In genomic region chr12:56637621-56638020, GRCh38 we compare ENCODE assay signal across 8 cellular contexts. TPM values are rescaled to one million over a fixed set of nuclear protein-coding genes. Genes with fewer than 3 reads are reported as not detected.
DNase-seq lines count a peak whose midpoint lies in the region; ATAC-seq and TF ChIP-seq lines count a peak whose summit lies in the region.

No MANE protein-coding gene starts in this region.

- ATAC-seq in gastrocnemius medialis (no peak), esophagus mucosa (no peak)

- H3K27me3 ChIP-seq in GM23248 (replicated peaks; ENCODE audit: insufficient read depth) (no peaks in the 10 kb centered on the region), SU-DHL-6 (ENCODE audit: low read length) (no peaks in the 10 kb centered on the region), esophagus muscularis mucosa (no peaks in the 10 kb centered on the region), gastrocnemius medialis (no peaks in the 10 kb centered on the region)

- no peak overlapping the region for H3K4me3 ChIP-seq in GM23248
- no peak overlapping the region for H3K4me3 ChIP-seq in SU-DHL-6 (ENCODE audit: insufficient read depth, low read length, poor library complexity, severe bottlenecking)
- H3K4me3 ChIP-seq in esophagus muscularis mucosa, result no peak overlapping the region
- H3K4me3 ChIP-seq in gastrocnemius medialis, result no peak overlapping the region

- H3K9me2 ChIP-seq in GM23248 (ENCODE audit: insufficient read depth) (no peaks in the 10 kb centered on the region), SU-DHL-6 (replicated peaks; ENCODE audit: insufficient read depth, low read length) (no peaks in the 10 kb centered on the region)

- H2AFZ ChIP-seq in GM23248 (no peak overlapping the region), SU-DHL-6 (ENCODE audit: low read depth, low read length, severe bottlenecking) (no peak overlapping the region)

- DNase-seq in GM23248, result no peak
- DNase-seq in esophagus muscularis mucosa (ENCODE audit: extremely low spot score), result no peak
- DNase-seq in gastrocnemius medialis, result no peak
- DNase-seq in DMS114 treated with DMSO at 0.1 percent for 48 hours (lab: John Stamatoyannopoulos, UW; ENCODE audit: unreplicated experiment), result no peak
- no peak for DNase-seq in stimulated activated naive CD4-positive, alpha-beta T cell (lab: John Stamatoyannopoulos, UW)
- no peak for DNase-seq in NCI-H1105 treated with DMSO at 0.1 percent for 48 hours (lab: John Stamatoyannopoulos, UW)

- H3K36me3 ChIP-seq in GM23248 (ENCODE audit: low read depth) (peaks cover 49% of the 10 kb centered on the region), SU-DHL-6 (ENCODE audit: low read length) (peaks cover 25% of the 10 kb centered on the region), esophagus muscularis mucosa (peaks cover 43 to 55% (median 50%) of the 10 kb centered on the region in 4 donors), gastrocnemius medialis (peaks cover 7 to 54% of the 10 kb centered on the region in 2 donors)

- intact Hi-C loops in esophagus muscularis mucosa (cut with DNase I) (loop anchor here (2.0 to 10.0 kb wide), 3 partner anchors 117 to 513 kb away; partner anchors contain the start of genes ESYT1 and RBMS2), gastrocnemius medialis (cut with DNase I; ENCODE audit: low total_unique reads) (loop anchor here (1.0 to 10.0 kb wide), 8 partner anchors 51 to 913 kb away; partner anchors contain the start of genes APOF, CD63, COQ10A and DDIT3)

- TF ChIP-seq EP300 in esophagus muscularis mucosa (IDR thresholded peaks at IDR 0.05), result no peak

- H3K9me3 ChIP-seq in GM23248 (ENCODE audit: low read depth), result no peaks in the 10 kb centered on the region
- no peaks in the 10 kb centered on the region for H3K9me3 ChIP-seq in SU-DHL-6 (ENCODE audit: insufficient read depth, low read length)
- H3K9me3 ChIP-seq in esophagus muscularis mucosa, result no peaks in the 10 kb centered on the region
- H3K9me3 ChIP-seq in gastrocnemius medialis, result no peaks in the 10 kb centered on the region

- in situ Hi-C loops in GM23248 (cut with MboI) (no loop called here), gastrocnemius medialis (cut with MboI; ENCODE audit: low sequenced_read_pairs in 4 of 4) (loop anchor here in 3 of 4 donors (5.0 to 25.0 kb wide), 4 partner anchors 50 to 875 kb away; partner anchors contain the start of genes NACA (in 2 of the 3), PTGES3 (in 2 of the 3), DDIT3 (in 1 of the 3) and MBD6 (in 1 of the 3))

- H3F3A ChIP-seq in GM23248 (ENCODE audit: insufficient read depth) (peaks cover 45% of the 10 kb centered on the region), SU-DHL-6 (ENCODE audit: insufficient read depth) (peaks cover 34% of the 10 kb centered on the region)

- 55 to 57% methylated on average over 2 of the region's 2 CpGs for WGBS in GM23248 (ENCODE audit: low coverage in 1 of 2, low lambda C conversion rate in 2 of 2, missing lambda C conversion rate in 2 of 2), 2 experiments
- WGBS in esophagus muscularis mucosa, result 47% methylated on average over 2 of the region's 2 CpGs

- H3K4me1 ChIP-seq in GM23248 (ENCODE audit: insufficient read depth), result peaks cover 21% of the 10 kb centered on the region
- peaks cover 40 to 82% (median 70%) of the 10 kb centered on the region in 4 donors for H3K4me1 ChIP-seq in esophagus muscularis mucosa
- peaks cover 33 to 63% of the 10 kb centered on the region in 2 donors for H3K4me1 ChIP-seq in gastrocnemius medialis

- H3K79me2 ChIP-seq in GM23248 (ENCODE audit: insufficient read depth) (peaks cover 71% of the 10 kb centered on the region), SU-DHL-6 (ENCODE audit: insufficient read depth, low read length) (peaks cover 21% of the 10 kb centered on the region; the same call in 1 of the 2 replicates)

- H3K9ac ChIP-seq in GM23248, result peak overlapping the region; percentile 42
- H3K9ac ChIP-seq in SU-DHL-6 (ENCODE audit: low read length), result no peak overlapping the region

- peak overlapping the region; percentile 17 for H3K4me2 ChIP-seq in GM23248 (ENCODE audit: unreplicated experiment)
- peak overlapping the region; percentile 76 for H3K4me2 ChIP-seq in SU-DHL-6 (ENCODE audit: low read depth, low read length, poor library complexity, severe bottlenecking)

- peak overlapping the region; percentile 87 for H3K27ac ChIP-seq in GM23248
- peak overlapping the region; percentile 46 for H3K27ac ChIP-seq in SU-DHL-6 (ENCODE audit: low read depth, low read length)
- H3K27ac ChIP-seq in esophagus muscularis mucosa (replicated peaks in 1 of 4), result peak overlapping the region; percentile 88 to 95 (median 94)
- H3K27ac ChIP-seq in gastrocnemius medialis, result peak overlapping the region; percentile 95 to 99 (median 97)

- TF ChIP-seq CTCF in SU-DHL-6 (IDR thresholded peaks at IDR 0.05; ENCODE audit: insufficient read depth, low read length, poor library complexity, severe bottlenecking) (no peak), esophagus muscularis mucosa (IDR thresholded peaks at IDR 0.05) (no peak), gastrocnemius medialis (IDR thresholded peaks at IDR 0.05 in 4 of 5, conservative IDR thresholded peaks at IDR 0.05 in 1 of 5) (no peak)

- H4K20me1 ChIP-seq in GM23248 (ENCODE audit: insufficient read depth) (no peaks in the 10 kb centered on the region; the same call in 1 of the 2 replicates), SU-DHL-6 (ENCODE audit: low read depth, low read length) (no peaks in the 10 kb centered on the region)

- TF ChIP-seq POLR2A in esophagus muscularis mucosa (IDR thresholded peaks at IDR 0.05; ENCODE audit: low read depth) (no peak), gastrocnemius medialis (IDR thresholded peaks at IDR 0.05) (no peak)

RNA-seq across cellular contexts. Expression of gene BAZ2A, which starts 7.5 kb away (rescaled TPM):
- total RNA-seq in GM23248 (2014; rRNA removed; shearing (Covaris generic)), result 13.0 and 24.7 TPM in 2 replicates
- polyA plus RNA-seq in GM23248 (2016; fragmentation: Nextera tagmentation; extraction: Ambion mirVana), result 19.0 and 23.2 TPM in 2 replicates
- total RNA-seq in esophagus muscularis mucosa (10 to 100 TPM; 45.4 to 65.6 (median 61.5) TPM), gastrocnemius medialis (10 to 100 TPM; 40.5 to 65.8 (median 55.4) TPM), esophagus mucosa (49.9 TPM)

RNA-seq across cellular contexts. Expression of gene ATP5F1B, which starts 8.2 kb away (rescaled TPM):
- 456 and 505 TPM in 2 replicates for total RNA-seq in GM23248 (2014; rRNA removed; shearing (Covaris generic))
- 826 and 857 TPM in 2 replicates for polyA plus RNA-seq in GM23248 (2016; fragmentation: Nextera tagmentation; extraction: Ambion mirVana)
- total RNA-seq in esophagus muscularis mucosa (100 to 1,000 TPM; 383 to 465 (median 424) TPM), gastrocnemius medialis (1,000 to 10,000 TPM in 2 of 4 donors, 100 to 1,000 TPM in 2; 779 to 1,310 (median 926) TPM), esophagus mucosa (674 TPM)

RNA-seq across cellular contexts. Expression of gene PTGES3, which starts 50.5 kb away (rescaled TPM):
- 79.9 and 89.2 TPM in 2 replicates for total RNA-seq in GM23248 (2014; rRNA removed; shearing (Covaris generic))
- polyA plus RNA-seq in GM23248 (2016; fragmentation: Nextera tagmentation; extraction: Ambion mirVana), result 237 and 245 TPM in 2 replicates
- total RNA-seq in esophagus muscularis mucosa (100 to 1,000 TPM in 1 of 4 donors, 10 to 100 TPM in 3; 86.8 to 118 (median 92.0) TPM), gastrocnemius medialis (10 to 100 TPM; 57.2 to 81.4 (median 69.3) TPM), esophagus mucosa (153 TPM)

Comparison
In these comparisons a context has a peak if more than half of its experiments do, and no peak if none do; other contexts are left out.
1. H3K27ac ChIP-seq: peak in every context shown above with its lines; median percentile 97 in gastrocnemius medialis; 94 in esophagus muscularis mucosa; 87 in GM23248; 46 in SU-DHL-6.